ENCODE assay signal across 8 cellular contexts in the genomic region with DNA sequence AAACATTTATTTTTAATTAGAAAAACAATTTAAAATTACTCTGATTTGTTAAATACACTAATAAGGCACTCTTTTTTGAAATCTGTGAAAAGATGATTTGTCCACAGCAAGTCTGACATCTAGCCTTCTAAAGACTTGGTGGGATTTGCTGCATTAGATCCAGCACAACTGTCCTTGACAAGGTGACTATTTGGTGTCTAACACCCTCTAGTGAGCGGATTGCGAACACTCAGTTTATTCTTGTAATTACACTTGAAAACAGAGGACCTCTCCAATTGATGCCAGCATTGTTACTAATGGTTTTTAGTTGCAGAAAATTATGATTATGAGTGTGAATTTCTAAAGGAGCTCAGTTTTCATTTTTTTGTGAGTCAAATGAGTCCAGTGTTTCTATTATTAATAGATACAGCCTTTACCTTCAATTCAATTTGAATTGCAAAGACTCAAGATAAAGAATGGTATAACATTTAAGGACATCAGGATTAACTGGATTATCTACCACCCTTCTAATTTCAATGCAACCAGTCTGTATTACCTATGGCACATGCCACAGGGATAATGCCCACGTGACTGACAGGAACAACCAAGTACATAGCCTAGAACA. TPM values are rescaled to one million over a fixed set of nuclear protein-coding genes. Genes with fewer than 3 reads are reported as not detected.
DNase-seq lines count a peak whose midpoint lies in the region; ATAC-seq and TF ChIP-seq lines count a peak whose summit lies in the region.

No MANE protein-coding gene starts in this region.

- H3K4me2 ChIP-seq in GM23248 (ENCODE audit: unreplicated experiment), result no peak overlapping the region
- H3K4me2 ChIP-seq in Karpas-422 (ENCODE audit: low read depth, low read length, poor library complexity, severe bottlenecking), result no peak overlapping the region

- H3K79me2 ChIP-seq in GM23248 (ENCODE audit: insufficient read depth), result no peaks in the 10 kb centered on the region
- no peaks in the 10 kb centered on the region for H3K79me2 ChIP-seq in Karpas-422 (ENCODE audit: low read length)

- peak; percentile 26 to 81 (median 57) for TF ChIP-seq CTCF in dorsolateral prefrontal cortex (IDR thresholded peaks at IDR 0.05 in 54 of 56, conservative IDR thresholded peaks at IDR 0.05 in 2 of 56; ENCODE audit: low read depth in 1 of 56, partially characterized antibody in 56 of 56)

- H2AFZ ChIP-seq in GM23248 (no peak overlapping the region), Karpas-422 (ENCODE audit: low read length) (no peak overlapping the region)

- peak; percentile 7 to 12 for DNase-seq in activated T-cell treated with anti-CD3 and anti-CD28 coated beads, Interleukin-2, amount 50 U/mL, for 72 hours
- DNase-seq in activated T-cell treated with anti-CD3 and anti-CD28 coated beads, Interleukin-2, amount 50 U/mL, for 48 hours, result no peak
- peak; percentile 82 for DNase-seq in GM23248
- DNase-seq in Karpas-422, result peak; percentile 89
- DNase-seq in OCI-M1 (lab: John Stamatoyannopoulos, UW), result peak; percentile 84
- DNase-seq in dorsolateral prefrontal cortex, result peak in 2 of 10 donors; percentile 31 to 34
- peak; percentile 76 to 84 for DNase-seq in lung microvascular endothelial cell (ENCODE audit: low read depth in 2 of 2)
- DNase-seq in effector memory CD8-positive, alpha-beta T cell, result no peak

- H3K27me3 Mint-ChIP-seq in activated T-cell treated with anti-CD3 and anti-CD28 coated beads, Interleukin-2, amount 50 U/mL, for 72 hours (ENCODE audit: low read depth), result no peaks in the 10 kb centered on the region
- H3K27me3 Mint-ChIP-seq in effector memory CD8-positive, alpha-beta T cell, result no peaks in the 10 kb centered on the region

- intact Hi-C loops in dorsolateral prefrontal cortex (cut with DNase I), result loop anchor here (5.0 to 10.0 kb wide), 2 partner anchors 558 to 991 kb away; no protein-coding TSS in a partner anchor

- H4K20me1 ChIP-seq in GM23248 (ENCODE audit: insufficient read depth) (no peaks in the 10 kb centered on the region), Karpas-422 (ENCODE audit: insufficient read depth, low read depth, low read length) (no peaks in the 10 kb centered on the region)

- H3K9me3 ChIP-seq in GM23248 (ENCODE audit: low read depth) (no peaks in the 10 kb centered on the region), Karpas-422 (ENCODE audit: low read length) (no peaks in the 10 kb centered on the region)

- no peaks in the 10 kb centered on the region for H3K36me3 Mint-ChIP-seq in activated T-cell treated with anti-CD3 and anti-CD28 coated beads, Interleukin-2, amount 50 U/mL, for 72 hours (ENCODE audit: insufficient read depth in 2 of 2)
- no peaks in the 10 kb centered on the region for H3K36me3 Mint-ChIP-seq in effector memory CD8-positive, alpha-beta T cell (ENCODE audit: insufficient read depth)

- H3K4me3 ChIP-seq in GM23248 (no peak overlapping the region), Karpas-422 (ENCODE audit: low read length) (no peak overlapping the region), dorsolateral prefrontal cortex (no peak overlapping the region)

- H3K9ac ChIP-seq in GM23248 (no peak overlapping the region), Karpas-422 (ENCODE audit: low read length) (no peak overlapping the region)

- 3 to 4% methylated on average over 3 of the region's 3 CpGs for WGBS in GM23248 (ENCODE audit: low coverage in 1 of 2, low lambda C conversion rate in 2 of 2, missing lambda C conversion rate in 2 of 2), 2 experiments

- no peak overlapping the region for H3K4me3 Mint-ChIP-seq in activated T-cell treated with anti-CD3 and anti-CD28 coated beads, Interleukin-2, amount 50 U/mL, for 72 hours
- no peak overlapping the region for H3K4me3 Mint-ChIP-seq in effector memory CD8-positive, alpha-beta T cell

- no peaks in the 10 kb centered on the region for H3K4me1 Mint-ChIP-seq in activated T-cell treated with anti-CD3 and anti-CD28 coated beads, Interleukin-2, amount 50 U/mL, for 72 hours (ENCODE audit: low read depth)
- H3K4me1 Mint-ChIP-seq in effector memory CD8-positive, alpha-beta T cell (ENCODE audit: low read depth in 2 of 2), result no peaks in the 10 kb centered on the region

- no peaks in the 10 kb centered on the region for H3F3A ChIP-seq in GM23248 (ENCODE audit: insufficient read depth)

- in situ Hi-C loops in GM23248 (cut with MboI), result loop anchor here (10.0 to 25.0 kb wide), 3 partner anchors 368 to 986 kb away; no protein-coding TSS in a partner anchor

- no peaks in the 10 kb centered on the region for H3K36me3 ChIP-seq in GM23248 (ENCODE audit: low read depth)
- no peaks in the 10 kb centered on the region for H3K36me3 ChIP-seq in Karpas-422 (ENCODE audit: insufficient read depth, low read length)

- H3K27ac ChIP-seq in GM23248, result no peak overlapping the region
- no peak overlapping the region for H3K27ac ChIP-seq in Karpas-422 (ENCODE audit: low read length)
- H3K27ac ChIP-seq in dorsolateral prefrontal cortex, result no peak overlapping the region

- H3K4me1 ChIP-seq in GM23248 (ENCODE audit: insufficient read depth) (no peaks in the 10 kb centered on the region), Karpas-422 (ENCODE audit: low read length) (peaks cover 4% of the 10 kb centered on the region; the same call in 1 of the 2 replicates)

- no peak overlapping the region for H3K27ac Mint-ChIP-seq in activated T-cell treated with anti-CD3 and anti-CD28 coated beads, Interleukin-2, amount 50 U/mL, for 72 hours
- no peak overlapping the region for H3K27ac Mint-ChIP-seq in effector memory CD8-positive, alpha-beta T cell

- H3K27me3 ChIP-seq in GM23248 (replicated peaks; ENCODE audit: insufficient read depth) (no peaks in the 10 kb centered on the region), Karpas-422 (ENCODE audit: low read length) (no peaks in the 10 kb centered on the region), dorsolateral prefrontal cortex (no peaks in the 10 kb centered on the region)

- ATAC-seq in activated T-cell treated with anti-CD3 and anti-CD28 coated beads, Interleukin-2, amount 50 U/mL, for 72 hours (replicated peaks in 1 of 2), result peak in 1 of 2 donors; percentile 54
- ATAC-seq in effector memory CD8-positive, alpha-beta T cell (replicated peaks), result no peak

- H3K9me2 ChIP-seq in GM23248 (ENCODE audit: insufficient read depth) (no peaks in the 10 kb centered on the region), Karpas-422 (replicated peaks; ENCODE audit: insufficient read depth, low read length) (no peaks in the 10 kb centered on the region)

- no peaks in the 10 kb centered on the region for H3K9me3 Mint-ChIP-seq in activated T-cell treated with anti-CD3 and anti-CD28 coated beads, Interleukin-2, amount 50 U/mL, for 72 hours
- H3K9me3 Mint-ChIP-seq in effector memory CD8-positive, alpha-beta T cell, result no peaks in the 10 kb centered on the region

RNA-seq across cellular contexts. Expression of gene STRIT1, which starts 29.7 kb away (rescaled TPM):
- total RNA-seq in activated T-cell treated with anti-CD3 and anti-CD28 coated beads, Interleukin-2, amount 50 U/mL, for 72 hours, result not detected
- not detected in 2 replicates for total RNA-seq in GM23248 (2014; rRNA removed; shearing (Covaris generic))
- polyA plus RNA-seq in GM23248 (2016; fragmentation: Nextera tagmentation; extraction: Ambion mirVana), result not detected in 2 replicates
- not detected in 2 replicates for total RNA-seq in Karpas-422 (2014; rRNA removed; shearing (Covaris generic); ENCODE audit: low replicate concordance)
- total RNA-seq in dorsolateral prefrontal cortex (not detected), lung microvascular endothelial cell (not detected in 2 replicates)

Comparison
In these comparisons a context has a peak if more than half of its experiments do, and no peak if none do; other contexts are left out.
1. DNase-seq: peak in activated T-cell treated with anti-CD3 and anti-CD28 coated beads, Interleukin-2, amount 50 U/mL, for 72 hours (2 of 2), GM23248 (single experiment), Karpas-422 (single experiment), OCI-M1 (single experiment) and lung microvascular endothelial cell (2 of 2); none in activated T-cell treated with anti-CD3 and anti-CD28 coated beads, Interleukin-2, amount 50 U/mL, for 48 hours (0 of 2) and effector memory CD8-positive, alpha-beta T cell (0 of 3).